Comparison of ENCODE assay signal across 15 cellular contexts in genomic region chr5:157280927-157281326, GRCh38. TPM values are rescaled to one million over a fixed set of nuclear protein-coding genes. Genes with fewer than 3 reads are reported as not detected.
A peak's percentile ranks its signal among the peaks of the same experiment; 100 is the strongest.
DNase-seq lines count a peak whose midpoint lies in the region; ATAC-seq and TF ChIP-seq lines count a peak whose summit lies in the region.
"Had no signal": no experiment of that assay in that cellular context is flagged by ENCODE, and none has a peak within 500 bp of the region (broad histone marks: within the 10 kb centered on the region; RNA-seq: fewer than 3 reads in every experiment).

No MANE protein-coding gene starts in this region.

- no peak overlapping the region for H3K4me3 Mint-ChIP-seq in activated CD4-positive, alpha-beta memory T cell treated with anti-CD3 and anti-CD28 coated beads, Interleukin-2, amount 10 ng/mL, durations not matched to agents 7 days and 5 days
- H3K4me3 Mint-ChIP-seq in progenitor cell of endocrine pancreas (ENCODE audit: low read depth): no peak overlapping the region

- peaks cover 79% of the 10 kb centered on the region for H3K4me1 Mint-ChIP-seq in activated CD4-positive, alpha-beta memory T cell treated with anti-CD3 and anti-CD28 coated beads, Interleukin-2, amount 10 ng/mL, durations not matched to agents 7 days and 5 days
- peaks cover 5% of the 10 kb centered on the region for H3K4me1 Mint-ChIP-seq in progenitor cell of endocrine pancreas (ENCODE audit: low read depth)

- TF ChIP-seq CTCF in AG09309 (IDR thresholded peaks at IDR 0.05; ENCODE audit: control insufficient read depth, insufficient read depth, low read depth, low read length, missing control alignments): no peak
- TF ChIP-seq CTCF in fibroblast of villous mesenchyme (IDR thresholded peaks at IDR 0.05; ENCODE audit: insufficient read depth, low read depth, low read length): no peak
- TF ChIP-seq CTCF in left ventricle myocardium inferior (IDR thresholded peaks at IDR 0.05; ENCODE audit: borderline replicate concordance): no peak
- TF ChIP-seq CTCF in progenitor cell of endocrine pancreas (IDR thresholded peaks at IDR 0.05; ENCODE audit: unreplicated experiment): no peak
- TF ChIP-seq CTCF in gastroesophageal sphincter (IDR thresholded peaks at IDR 0.05): no peak

- intact Hi-C loops in left ventricle myocardium inferior (cut with micrococcal nuclease): no loop called here

- H3K36me3 ChIP-seq in left ventricle myocardium inferior (no peaks in the 10 kb centered on the region), gastroesophageal sphincter (no peaks in the 10 kb centered on the region)
- H3K36me3 ChIP-seq: heart left ventricle, upper lobe of right lung had no signal

- peak overlapping the region; percentile 12 for H3K27ac Mint-ChIP-seq in activated CD4-positive, alpha-beta memory T cell treated with anti-CD3 and anti-CD28 coated beads, Interleukin-2, amount 10 ng/mL, durations not matched to agents 7 days and 5 days
- no peak overlapping the region for H3K27ac Mint-ChIP-seq in progenitor cell of endocrine pancreas

- CTCF ChIA-PET in activated CD4-positive, alpha-beta memory T cell treated with anti-CD3 and anti-CD28 coated beads, Interleukin-2, amount 10 ng/mL, durations not matched to agents 7 days and 5 days (lab: Charles Lee): interaction anchor here (0.8 kb wide), 1 partner anchor 9 kb away, joined by 3 read pairs; no protein-coding TSS in a partner anchor

- H3K27ac ChIP-seq in left ventricle myocardium inferior (replicated peaks) (no peak overlapping the region), gastroesophageal sphincter (no peak overlapping the region)
- H3K27ac ChIP-seq: HL-60, upper lobe of right lung had no signal

- DNase-seq in AG09309 (ENCODE audit: low read depth): peak; percentile 57
- peak; percentile 31 for DNase-seq in ELR (ENCODE audit: low read depth)
- DNase-seq in activated CD4-positive, alpha-beta memory T cell treated with anti-CD3 and anti-CD28 coated beads, Interleukin-2, amount 10 ng/mL, durations not matched to agents 7 days and 5 days: no peak
- DNase-seq in fibroblast of villous mesenchyme (ENCODE audit: low read depth): peak; percentile 50
- no peak for DNase-seq in left ventricle myocardium inferior
- DNase-seq in progenitor cell of endocrine pancreas (ENCODE audit: low spot score, unreplicated experiment): no peak
- DNase-seq: activated CD8-positive, alpha-beta memory T cell treated with anti-CD3 and anti-CD28 coated beads, Interleukin-2, amount 50 U/mL, for 48 hours; heart left ventricle; mesendoderm; NCI-H1105 treated with DMSO at 0.1 percent for 48 hours; NCI-H774; upper lobe of right lung had no signal

- no peaks in the 10 kb centered on the region for H3K27me3 ChIP-seq in left ventricle myocardium inferior (ENCODE audit: low read depth)
- H3K27me3 ChIP-seq in gastroesophageal sphincter: no peaks in the 10 kb centered on the region
- H3K27me3 ChIP-seq: heart left ventricle, upper lobe of right lung had no signal

- peaks cover 8% of the 10 kb centered on the region for H3K9me3 Mint-ChIP-seq in activated CD4-positive, alpha-beta memory T cell treated with anti-CD3 and anti-CD28 coated beads, Interleukin-2, amount 10 ng/mL, durations not matched to agents 7 days and 5 days
- H3K9me3 Mint-ChIP-seq in progenitor cell of endocrine pancreas (ENCODE audit: low read depth): no peaks in the 10 kb centered on the region

- TF ChIP-seq EP300 in gastroesophageal sphincter (IDR thresholded peaks at IDR 0.05): no peak

- H3K4me3 ChIP-seq in AG09309 (ENCODE audit: control insufficient read depth, low read depth, low read length): no peak overlapping the region
- no peak overlapping the region for H3K4me3 ChIP-seq in fibroblast of villous mesenchyme (ENCODE audit: low read depth, low read length)
- no peak overlapping the region for H3K4me3 ChIP-seq in left ventricle myocardium inferior
- H3K4me3 ChIP-seq in gastroesophageal sphincter: no peak overlapping the region
- H3K4me3 ChIP-seq: heart left ventricle, upper lobe of right lung had no signal

- ATAC-seq in GM19397 (IDR thresholded peaks at IDR 0.05; ENCODE audit: unreplicated experiment) (no peak), gastroesophageal sphincter (no peak)
- ATAC-seq: heart left ventricle, upper lobe of right lung had no signal

- POLR2A ChIA-PET in activated CD4-positive, alpha-beta memory T cell treated with anti-CD3 and anti-CD28 coated beads, Interleukin-2, amount 10 ng/mL, durations not matched to agents 7 days and 5 days (lab: Charles Lee): interaction anchor here (0.8 to 8.9 kb wide), 3 partner anchors 7 to 100 kb away, joined by 3 to 56 read pairs (median 3); partner anchors contain the start of gene ITK

- H3K27me3 Mint-ChIP-seq in activated CD4-positive, alpha-beta memory T cell treated with anti-CD3 and anti-CD28 coated beads, Interleukin-2, amount 10 ng/mL, durations not matched to agents 7 days and 5 days: no peaks in the 10 kb centered on the region
- H3K27me3 Mint-ChIP-seq in progenitor cell of endocrine pancreas: no peaks in the 10 kb centered on the region

- peaks cover 71% of the 10 kb centered on the region for H3K36me3 Mint-ChIP-seq in activated CD4-positive, alpha-beta memory T cell treated with anti-CD3 and anti-CD28 coated beads, Interleukin-2, amount 10 ng/mL, durations not matched to agents 7 days and 5 days (ENCODE audit: low read depth)
- H3K36me3 Mint-ChIP-seq in progenitor cell of endocrine pancreas (ENCODE audit: insufficient read depth): peaks cover 1% of the 10 kb centered on the region

- 60 to 85% methylated on average over 3 of the region's 3 CpGs for WGBS in gastroesophageal sphincter (ENCODE audit: low coverage in 1 of 2), 2 donors

- H3K9me3 ChIP-seq in left ventricle myocardium inferior (replicated peaks): no peaks in the 10 kb centered on the region
- no peaks in the 10 kb centered on the region for H3K9me3 ChIP-seq in gastroesophageal sphincter
- H3K9me3 ChIP-seq: heart left ventricle, upper lobe of right lung had no signal

- H3K4me1 ChIP-seq in left ventricle myocardium inferior (peaks cover 46% of the 10 kb centered on the region), gastroesophageal sphincter (peaks cover 0 to 10% (median 0%) of the 10 kb centered on the region in 3 donors)
- H3K4me1 ChIP-seq: upper lobe of right lung had no signal

- no peak for TF ChIP-seq POLR2A in gastroesophageal sphincter (IDR thresholded peaks at IDR 0.05)

RNA-seq across cellular contexts. Expression of gene CYFIP2, which starts 15.0 kb away (rescaled TPM):
- total RNA-seq in activated CD4-positive, alpha-beta memory T cell treated with anti-CD3 and anti-CD28 coated beads, Interleukin-2, amount 10 ng/mL, durations not matched to agents 7 days and 5 days: 100 to 1,000 TPM; 337 to 354 TPM
- total RNA-seq in fibroblast of villous mesenchyme (11.6 and 13.4 TPM in 2 replicates), left ventricle myocardium inferior (28.2 TPM), progenitor cell of endocrine pancreas (85.1 and 88.5 TPM in 2 replicates), gastroesophageal sphincter (10 to 100 TPM; 13.7 to 50.6 (median 23.1) TPM)

Comparison
In these comparisons a context has a peak if more than half of its experiments do, and no peak if none do; other contexts are left out.
1. DNase-seq: peak in AG09309 (single experiment), ELR (single experiment) and fibroblast of villous mesenchyme (single experiment); none in activated CD4-positive, alpha-beta memory T cell treated with anti-CD3 and anti-CD28 coated beads, Interleukin-2, amount 10 ng/mL, durations not matched to agents 7 days and 5 days (single experiment), left ventricle myocardium inferior (single experiment) and progenitor cell of endocrine pancreas (single experiment).